ENCODE assay signal across 7 cellular contexts in the genomic region with DNA sequence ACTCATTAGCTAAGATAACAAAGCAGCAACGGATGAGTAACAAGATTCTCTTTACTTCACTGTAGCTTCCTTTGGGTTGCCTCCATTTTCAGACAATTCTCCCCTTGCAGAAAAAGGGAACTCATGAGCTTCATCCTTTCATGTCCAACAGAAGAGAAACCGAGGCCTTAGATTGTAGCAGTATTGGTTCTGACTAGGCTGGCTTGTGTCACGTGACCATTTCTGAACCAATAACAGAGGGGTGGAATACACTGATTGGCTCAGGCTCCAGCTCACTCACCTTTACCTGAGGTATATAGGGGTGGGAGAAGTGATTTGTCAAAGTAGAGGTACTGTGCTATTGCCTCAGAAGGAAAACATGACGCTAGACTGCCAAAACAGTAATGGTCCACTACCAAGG.
"Had no signal": no experiment of that assay in that cellular context is flagged by ENCODE, and none has a peak within 500 bp of the region (broad histone marks: within the 10 kb centered on the region; RNA-seq: fewer than 3 reads in every experiment).

No MANE protein-coding gene starts in this region.

- DNase-seq: GDM1, GF-D8 had no signal

- FAIRE-seq: G401.6, GM12891, GM12892, GM18507, GM19239 had no signal
